Comparison of ENCODE assay signal across 8 cellular contexts in the genomic region with DNA sequence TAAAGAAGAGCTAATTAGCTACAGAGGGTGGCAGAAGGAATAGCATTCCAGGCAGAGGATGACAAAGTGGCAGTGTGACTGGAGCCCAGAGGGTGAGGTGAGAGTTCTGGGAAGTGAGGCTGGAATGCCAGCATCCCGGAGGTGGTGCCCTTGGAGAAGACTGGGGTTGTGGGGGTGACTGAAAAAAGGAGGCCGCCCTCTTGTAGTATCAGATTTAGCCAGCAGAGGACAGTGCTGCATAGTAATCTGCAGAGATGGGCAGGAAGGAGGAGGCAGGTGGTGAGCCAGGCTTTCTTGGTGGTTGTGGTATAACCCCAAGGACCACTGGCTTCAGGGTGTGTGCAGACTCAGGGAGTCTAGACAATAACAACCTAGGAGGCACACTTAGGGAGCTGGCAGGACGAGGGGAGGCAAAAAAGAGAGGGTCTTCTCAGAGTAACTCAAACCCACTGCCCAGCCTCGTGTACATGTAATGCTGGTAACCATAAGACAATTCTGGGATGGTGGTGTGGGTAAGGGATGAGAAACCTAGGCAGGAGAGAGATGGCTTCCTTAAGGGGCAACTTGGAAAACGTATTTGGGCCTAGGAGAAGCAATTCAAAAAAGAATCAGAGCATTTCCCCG. TPM values are rescaled to one million over a fixed set of nuclear protein-coding genes. Genes with fewer than 3 reads are reported as not detected.
A peak's percentile ranks its signal among the peaks of the same experiment; 100 is the strongest.
DNase-seq lines count a peak whose midpoint lies in the region; ATAC-seq and TF ChIP-seq lines count a peak whose summit lies in the region.

No MANE protein-coding gene starts in this region.

- no peak overlapping the region for H3K4me3 Mint-ChIP-seq in activated naive CD8-positive, alpha-beta T cell treated with anti-CD3 and anti-CD28 coated beads, Interleukin-2, amount 10 ng/mL, durations not matched to agents 7 days and 5 days

- H3K36me3 ChIP-seq in SU-DHL-6 (ENCODE audit: low read length) (no peaks in the 10 kb centered on the region), iPS DF 6.9 (ENCODE audit: control insufficient read depth, insufficient read depth, low read length) (no peaks in the 10 kb centered on the region)

- peaks cover 9% of the 10 kb centered on the region for H3K4me1 Mint-ChIP-seq in activated naive CD8-positive, alpha-beta T cell treated with anti-CD3 and anti-CD28 coated beads, Interleukin-2, amount 10 ng/mL, durations not matched to agents 7 days and 5 days

- H3K9me3 ChIP-seq in SU-DHL-6 (ENCODE audit: insufficient read depth, low read length) = no peaks in the 10 kb centered on the region
- H3K9me3 ChIP-seq in iPS DF 6.9 (ENCODE audit: control insufficient read depth, insufficient read depth, low read length) = no peaks in the 10 kb centered on the region

- peaks cover 2% of the 10 kb centered on the region for H3K4me1 ChIP-seq in iPS DF 6.9 (ENCODE audit: control insufficient read depth, insufficient read depth, low read length)

- no peaks in the 10 kb centered on the region for H3K79me2 ChIP-seq in SU-DHL-6 (ENCODE audit: insufficient read depth, low read length)

- POLR2A ChIA-PET in activated naive CD8-positive, alpha-beta T cell treated with anti-CD3 and anti-CD28 coated beads, Interleukin-2, amount 10 ng/mL, durations not matched to agents 7 days and 5 days (lab: Charles Lee) = no interaction called here

- H3K36me3 Mint-ChIP-seq in activated naive CD8-positive, alpha-beta T cell treated with anti-CD3 and anti-CD28 coated beads, Interleukin-2, amount 10 ng/mL, durations not matched to agents 7 days and 5 days = no peaks in the 10 kb centered on the region

- DNase-seq in NAMALWA (ENCODE audit: low spot score) (peak; percentile 77), iPS DF 6.9 (ENCODE audit: low read depth, low spot score) (peak; percentile 68), NCI-H524 treated with DMSO at 0.1 percent for 48 hours (lab: John Stamatoyannopoulos, UW) (no peak)
- DNase-seq in activated naive CD8-positive, alpha-beta T cell treated with anti-CD3 and anti-CD28 coated beads, Interleukin-2, amount 10 ng/mL, durations not matched to agents 7 days and 5 days = peak; percentile 74
- DNase-seq in stimulated activated CD4-positive, alpha-beta T cell treated with anti-CD3 and anti-CD28 coated beads, Interleukin-2, amount 100 ng/mL, for 48 hours = peak; percentile 74 to 76

- no peaks in the 10 kb centered on the region for H3F3A ChIP-seq in SU-DHL-6 (ENCODE audit: insufficient read depth)

- no CpG with 5 or more reads among the region's 6 CpGs for WGBS in iPS DF 6.9 (ENCODE audit: insufficient coverage, insufficient read length)

- no peaks in the 10 kb centered on the region for H4K20me1 ChIP-seq in SU-DHL-6 (ENCODE audit: low read depth, low read length)

- no peaks in the 10 kb centered on the region for H3K9me3 Mint-ChIP-seq in activated naive CD8-positive, alpha-beta T cell treated with anti-CD3 and anti-CD28 coated beads, Interleukin-2, amount 10 ng/mL, durations not matched to agents 7 days and 5 days

- H3K9ac ChIP-seq in SU-DHL-6 (ENCODE audit: low read length) = no peak overlapping the region

- ATAC-seq in GM21367 (IDR thresholded peaks at IDR 0.05; ENCODE audit: unreplicated experiment) = peak; percentile 74
- ATAC-seq in activated naive CD8-positive, alpha-beta T cell treated with anti-CD3 and anti-CD28 coated beads, Interleukin-2, amount 10 ng/mL, durations not matched to agents 7 days and 5 days (ENCODE audit: low read depth) = peak; percentile 86

- H3K27me3 ChIP-seq in SU-DHL-6 (ENCODE audit: low read length) = no peaks in the 10 kb centered on the region
- no peaks in the 10 kb centered on the region for H3K27me3 ChIP-seq in iPS DF 6.9 (ENCODE audit: control insufficient read depth, insufficient read depth, low read length)

- H3K4me2 ChIP-seq in SU-DHL-6 (ENCODE audit: low read depth, low read length, poor library complexity, severe bottlenecking) = no peak overlapping the region

- H2AFZ ChIP-seq in SU-DHL-6 (ENCODE audit: low read depth, low read length, severe bottlenecking) = no peak overlapping the region

- H3K4me3 ChIP-seq in SU-DHL-6 (ENCODE audit: insufficient read depth, low read length, poor library complexity, severe bottlenecking) (no peak overlapping the region), iPS DF 6.9 (ENCODE audit: low read length) (no peak overlapping the region)

- H3K27ac Mint-ChIP-seq in activated naive CD8-positive, alpha-beta T cell treated with anti-CD3 and anti-CD28 coated beads, Interleukin-2, amount 10 ng/mL, durations not matched to agents 7 days and 5 days = peak overlapping the region; percentile 12

- H3K27ac ChIP-seq in C4-2B = no peak overlapping the region
- no peak overlapping the region for H3K27ac ChIP-seq in SU-DHL-6 (ENCODE audit: low read depth, low read length)
- no peak overlapping the region for H3K27ac ChIP-seq in iPS DF 6.9 (ENCODE audit: low read length)

- peaks cover 19% of the 10 kb centered on the region for H3K27me3 Mint-ChIP-seq in activated naive CD8-positive, alpha-beta T cell treated with anti-CD3 and anti-CD28 coated beads, Interleukin-2, amount 10 ng/mL, durations not matched to agents 7 days and 5 days

- TF ChIP-seq CTCF in C4-2B (conservative IDR thresholded peaks at IDR 0.05) (peak; percentile 94), SU-DHL-6 (IDR thresholded peaks at IDR 0.05; ENCODE audit: insufficient read depth, low read length, poor library complexity, severe bottlenecking) (peak; percentile 68)

- H3K9me2 ChIP-seq in SU-DHL-6 (replicated peaks; ENCODE audit: insufficient read depth, low read length) = no peaks in the 10 kb centered on the region

RNA-seq across cellular contexts. Expression of a gene that starts 30.5 kb away (rescaled TPM):
- total RNA-seq in activated naive CD8-positive, alpha-beta T cell treated with anti-CD3 and anti-CD28 coated beads, Interleukin-2, amount 10 ng/mL, durations not matched to agents 7 days and 5 days = under 1 TPM in 1 of 2 experiments, not detected in 1; 0.28 TPM

RNA-seq across cellular contexts. Expression of a gene that starts 43.6 kb away (rescaled TPM):
- 10 to 100 TPM; 19.6 to 20.2 TPM for total RNA-seq in activated naive CD8-positive, alpha-beta T cell treated with anti-CD3 and anti-CD28 coated beads, Interleukin-2, amount 10 ng/mL, durations not matched to agents 7 days and 5 days

RNA-seq across cellular contexts. Expression of a gene that starts 48.8 kb away (rescaled TPM):
- total RNA-seq in activated naive CD8-positive, alpha-beta T cell treated with anti-CD3 and anti-CD28 coated beads, Interleukin-2, amount 10 ng/mL, durations not matched to agents 7 days and 5 days = not detected
